ENCODE assay signal across 1 cellular context in genomic region chr16:81591538-81591870, GRCh38.
TF ChIP-seq lines count a peak whose summit lies in the region.

No MANE protein-coding gene starts in this region.

TF ChIP-seq in IMR-90, 13 proteins besides CTCF, POLR2A, EP300 and RAD21 (continued from another document):
- no peak for TF ChIP-seq MAFK (IDR thresholded peaks at IDR 0.05; ENCODE audit: low read depth, low read length)
TF ChIP-seq in IMR-90: peak in this region for 0.
